In genomic region chr6:42938428-42938796, GRCh38 we compare ENCODE assay signal across 1 cellular context.
TF ChIP-seq lines count a peak whose summit lies in the region.

No MANE protein-coding gene starts in this region.

TF ChIP-seq in HepG2, 621 proteins besides CTCF, POLR2A, EP300 and RAD21:
- TF ChIP-seq MXD1 (CRISPR knock-in tag; IDR thresholded peaks at IDR 0.05) (no peak), ZNF691 (CRISPR knock-in tag; IDR thresholded peaks at IDR 0.05; ENCODE audit: borderline replicate concordance, low read depth) (peak; percentile 86), POLR2G (IDR thresholded peaks at IDR 0.05; ENCODE audit: low read depth, low read length) (no peak), PRMT3 (CRISPR knock-in tag; IDR thresholded peaks at IDR 0.05; ENCODE audit: borderline replicate concordance, low read depth) (no peak), RBM22 (optimal IDR thresholded peaks at IDR 0.05; ENCODE audit: low read length) (peak; percentile 23), SMAD9 (CRISPR knock-in tag; IDR thresholded peaks at IDR 0.05) (no peak), ZMYM2 (CRISPR knock-in tag; IDR thresholded peaks at IDR 0.05) (no peak), ZBTB38 (CRISPR knock-in tag; IDR thresholded peaks at IDR 0.05) (no peak), THRA (CRISPR knock-in tag; IDR thresholded peaks at IDR 0.05; ENCODE audit: borderline replicate concordance) (no peak), ZBTB4 (CRISPR knock-in tag; IDR thresholded peaks at IDR 0.05; ENCODE audit: borderline replicate concordance) (no peak), MTF2 (CRISPR knock-in tag; IDR thresholded peaks at IDR 0.05; ENCODE audit: borderline replicate concordance) (no peak), HOXA3 (CRISPR knock-in tag; IDR thresholded peaks at IDR 0.05) (no peak), ZNF33B (CRISPR knock-in tag; IDR thresholded peaks at IDR 0.05) (peak; percentile 72; the same call in 1 of the 2 replicates), ZSCAN5A (CRISPR knock-in tag; IDR thresholded peaks at IDR 0.05; ENCODE audit: borderline replicate concordance) (no peak), ZNF10 (CRISPR knock-in tag; IDR thresholded peaks at IDR 0.05; ENCODE audit: borderline replicate concordance, low read depth) (no peak), ZFYVE20 (CRISPR knock-in tag; IDR thresholded peaks at IDR 0.05; ENCODE audit: borderline replicate concordance, low read depth) (no peak), PATZ1 (CRISPR knock-in tag; IDR thresholded peaks at IDR 0.05) (no peak), KIAA2018 (CRISPR knock-in tag; IDR thresholded peaks at IDR 0.05; ENCODE audit: borderline replicate concordance) (no peak), MAF1 (CRISPR knock-in tag; IDR thresholded peaks at IDR 0.05; ENCODE audit: borderline replicate concordance) (no peak), KLF13 (CRISPR knock-in tag; IDR thresholded peaks at IDR 0.05) (no peak), ZNF343 (CRISPR knock-in tag; IDR thresholded peaks at IDR 0.05) (no peak), ZNF484 (CRISPR knock-in tag; IDR thresholded peaks at IDR 0.05; ENCODE audit: borderline replicate concordance, low read depth) (0 out of 2 replicates have a peak, but pooled peaks have one; percentile 53), RBAK (CRISPR knock-in tag; IDR thresholded peaks at IDR 0.05) (0 out of 2 replicates have a peak, but pooled peaks have one; percentile 22)
